ENCODE assay signal across 6 cellular contexts in the genomic region with DNA sequence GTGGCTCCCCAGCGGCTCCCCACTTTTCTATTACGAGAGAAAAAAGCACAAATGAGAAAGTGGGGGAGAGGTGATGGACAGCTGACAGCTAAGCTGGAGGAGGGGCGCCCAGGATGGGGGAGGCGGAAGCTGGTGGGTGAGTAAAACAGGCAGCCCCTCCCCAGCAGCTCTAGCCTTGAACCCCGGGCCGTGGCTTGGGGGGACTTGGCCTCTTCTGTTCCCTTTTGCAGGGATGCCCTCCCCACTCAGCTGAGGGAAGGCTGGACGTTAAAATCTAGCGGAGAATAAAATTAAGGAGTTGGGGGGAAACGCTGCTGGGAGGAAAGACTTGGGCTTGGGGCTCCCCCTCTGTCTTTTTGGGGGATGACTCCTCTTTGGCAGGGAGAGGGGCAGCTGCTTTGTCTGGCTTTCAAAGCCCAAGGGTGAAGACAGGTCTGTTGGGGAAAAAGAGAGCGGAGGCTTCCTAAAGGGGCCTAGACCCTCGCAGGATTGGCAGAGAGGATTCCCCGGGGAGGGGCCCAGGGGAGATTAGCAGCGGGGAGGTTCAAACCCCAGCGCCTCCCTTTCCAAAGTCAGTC. TPM values are rescaled to one million over a fixed set of nuclear protein-coding genes. Genes with fewer than 3 reads are reported as not detected.
DNase-seq lines count a peak whose midpoint lies in the region; TF ChIP-seq lines count a peak whose summit lies in the region.

No MANE protein-coding gene starts in this region.

- no peak for TF ChIP-seq CTCF in epithelial cell of proximal tubule (conservative IDR thresholded peaks at IDR 0.05; ENCODE audit: low read depth, low read length)

- peak overlapping the region; percentile 68 for H3K4me3 ChIP-seq in epithelial cell of proximal tubule (ENCODE audit: low read depth, low read length)

- DNase-seq in GM19240 (ENCODE audit: insufficient read length, low spot score): peak; percentile 66
- peak; percentile 80 for DNase-seq in NCI-H82 (lab: John Stamatoyannopoulos, UW)
- DNase-seq in epithelial cell of proximal tubule (ENCODE audit: low read depth): no peak
- peak; percentile 33 for DNase-seq in stimulated activated CD8-positive, alpha-beta memory T cell treated with anti-CD3 and anti-CD28 coated beads, Interleukin-12 subunit alpha, Interleukin-12 subunit beta, amount 100 ng/mL, for 4 hours (ENCODE audit: low read depth)
- DNase-seq in islet precursor cell: no peak
- no peak for DNase-seq in mucosa of gallbladder (ENCODE audit: low spot score)

RNA-seq across cellular contexts. Expression of a gene that starts 1.4 kb away (rescaled TPM):
- total RNA-seq in epithelial cell of proximal tubule: 30.7 and 53.6 TPM in 2 replicates
- total RNA-seq in mucosa of gallbladder: 56.5 TPM

RNA-seq across cellular contexts. Expression of a gene that starts 6.4 kb away (rescaled TPM):
- total RNA-seq in epithelial cell of proximal tubule (0.63 TPM in 1 of 2 replicates, not detected in the other), mucosa of gallbladder (not detected)

RNA-seq across cellular contexts. Expression of a gene that starts 19.4 kb away (rescaled TPM):
- total RNA-seq in epithelial cell of proximal tubule: 0.80 and 6.0 TPM in 2 replicates
- 21.6 TPM for total RNA-seq in mucosa of gallbladder

RNA-seq across cellular contexts. Expression of a gene that starts 25.6 kb away (rescaled TPM):
- 40.8 and 41.0 TPM in 2 replicates for total RNA-seq in epithelial cell of proximal tubule
- total RNA-seq in mucosa of gallbladder: 98.7 TPM

RNA-seq across cellular contexts. Expression of a gene that starts 30.1 kb away (rescaled TPM):
- total RNA-seq in epithelial cell of proximal tubule: 0.17 and 0.36 TPM in 2 replicates
- 42.8 TPM for total RNA-seq in mucosa of gallbladder

Comparison
In these comparisons a context has a peak if more than half of its experiments do, and no peak if none do; other contexts are left out.
1. DNase-seq: peak in GM19240 (single experiment), NCI-H82 (single experiment) and stimulated activated CD8-positive, alpha-beta memory T cell treated with anti-CD3 and anti-CD28 coated beads, Interleukin-12 subunit alpha, Interleukin-12 subunit beta, amount 100 ng/mL, for 4 hours (single experiment); none in epithelial cell of proximal tubule (single experiment), islet precursor cell (single experiment) and mucosa of gallbladder (single experiment).